Comparison of ENCODE assay signal across 2 cellular contexts in genomic region chr5:62616615-62617277, GRCh38.
TF ChIP-seq lines count a peak whose summit lies in the region.

No MANE protein-coding gene starts in this region.

TF ChIP-seq in HepG2, 621 proteins besides CTCF, POLR2A, EP300 and RAD21:
- TF ChIP-seq GATAD1 (CRISPR knock-in tag; IDR thresholded peaks at IDR 0.05) (no peak), MAFF (IDR thresholded peaks at IDR 0.05; ENCODE audit: low read depth, low read length) (0 out of 2 replicates have a peak, but pooled peaks have one; percentile 48), PRMT3 (CRISPR knock-in tag; IDR thresholded peaks at IDR 0.05; ENCODE audit: borderline replicate concordance, low read depth) (no peak), MAFK (conservative IDR thresholded peaks at IDR 0.05 in 1 of 2, IDR thresholded peaks at IDR 0.05 in 1 of 2; ENCODE audit: low read length in 2 of 2) (peak; percentile 46 to 72; a peak in 3 of 4 replicates)
TF ChIP-seq in HepG2: peak in this region for 2.

TF ChIP-seq in K562, 482 proteins besides CTCF, POLR2A, EP300 and RAD21:
- TF ChIP-seq E2F8 (IDR thresholded peaks at IDR 0.05; ENCODE audit: low read depth, partially characterized antibody) (no peak), ZNF316 (IDR thresholded peaks at IDR 0.05) (peak; percentile 63), MCM3 (IDR thresholded peaks at IDR 0.05) (no peak), MAFK (IDR thresholded peaks at IDR 0.05; ENCODE audit: low read length) (peak; percentile 12; the same call in 1 of the 2 replicates), MAFG (tag; conservative IDR thresholded peaks at IDR 0.05) (peak; percentile 10; the same call in 1 of the 2 replicates), C11orf30 (IDR thresholded peaks at IDR 0.05; ENCODE audit: low read depth) (peak; percentile 34; the same call in 1 of the 2 replicates)
